Comparison of ENCODE assay signal across 9 cellular contexts in the genomic region with DNA sequence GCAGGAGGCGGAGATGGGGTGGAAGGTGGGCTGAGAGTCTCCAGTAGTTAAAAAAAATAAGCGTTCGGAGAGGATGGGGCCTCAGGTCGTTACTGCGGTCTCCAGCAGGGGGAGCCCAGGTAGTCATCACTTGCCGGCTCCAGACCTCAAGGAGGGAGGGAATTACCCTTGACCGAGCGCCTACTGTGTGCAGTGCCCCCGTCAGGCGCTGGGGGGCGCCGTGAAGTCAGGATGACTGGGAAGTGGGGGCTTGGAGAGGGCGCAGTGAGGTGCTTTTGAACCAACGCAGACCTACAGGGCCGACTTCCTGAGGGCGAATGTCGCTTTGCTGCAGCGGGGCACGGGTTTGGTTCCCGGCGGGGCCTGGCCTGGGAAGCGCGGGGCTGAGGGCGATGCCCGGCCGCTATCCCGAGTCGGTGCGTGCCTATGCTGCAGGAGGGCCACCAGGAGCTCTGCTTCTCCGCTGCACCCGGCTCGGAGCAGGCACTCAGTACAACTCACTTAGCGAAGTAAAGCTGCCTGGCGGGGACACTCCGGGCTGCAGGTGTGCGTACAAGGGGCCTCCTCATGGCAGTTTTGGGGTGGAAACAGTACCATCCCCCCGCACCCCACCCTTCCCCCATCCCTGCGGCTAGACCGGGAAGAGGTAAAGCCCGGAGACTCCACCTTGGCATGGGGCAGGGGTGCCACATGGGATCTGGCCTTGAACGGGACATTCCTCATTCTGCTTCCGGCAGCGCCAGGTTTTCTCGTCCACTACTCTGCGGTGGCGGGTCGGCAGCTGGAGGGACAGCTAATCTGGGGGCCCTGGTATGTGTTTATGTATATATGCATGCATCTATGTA.
DNase-seq lines count a peak whose midpoint lies in the region; ATAC-seq and TF ChIP-seq lines count a peak whose summit lies in the region.
"Had no signal": no experiment of that assay in that cellular context is flagged by ENCODE, and none has a peak within 500 bp of the region (broad histone marks: within the 10 kb centered on the region; RNA-seq: fewer than 3 reads in every experiment).

No MANE protein-coding gene starts in this region.

- peaks cover 0 to 5% (median 0%) of the 10 kb centered on the region in 8 donors for H3K9me3 Mint-ChIP-seq in CD4-positive, alpha-beta memory T cell

- peak; percentile 48 to 71 (median 53) for DNase-seq in CD4-positive, alpha-beta memory T cell
- DNase-seq in NOMO-1 (lab: John Stamatoyannopoulos, UW; ENCODE audit: unreplicated experiment in 2 of 2) (peak; percentile 54 to 81), erythroblast (lab: John Stamatoyannopoulos, UW) (peak; percentile 85 to 89), thoracic aorta (ENCODE audit: low spot score) (no peak)
- DNase-seq in activated CD8-positive, alpha-beta memory T cell treated with anti-CD3 and anti-CD28 coated beads for 4 hours (ENCODE audit: low read depth in 2 of 2) = peak; percentile 26 to 32

- H3K4me3 Mint-ChIP-seq in CD4-positive, alpha-beta memory T cell = peak overlapping the region in 6 of 8 donors; percentile 11 to 52 (median 30)
- H3K4me3 Mint-ChIP-seq: activated naive CD8-positive, alpha-beta T cell had no signal

- no peak overlapping the region for H3K9ac ChIP-seq in neural cell (ENCODE audit: low read length)

- no peak for TF ChIP-seq EP300 in neural cell (conservative IDR thresholded peaks at IDR 0.05; ENCODE audit: poor library complexity, severe bottlenecking)

- no peaks in the 10 kb centered on the region for H3K9me2 ChIP-seq in neural cell (ENCODE audit: insufficient read depth, low read length)

- H3K36me3 Mint-ChIP-seq in CD4-positive, alpha-beta memory T cell = peaks cover 0 to under 1% of the 10 kb centered on the region in 2 donors

- no peaks in the 10 kb centered on the region for H3K79me2 ChIP-seq in neural cell (replicated peaks; ENCODE audit: insufficient read depth, low read length)

- H4K20me1 ChIP-seq in neural cell (ENCODE audit: insufficient read depth) = no peaks in the 10 kb centered on the region

- peak; percentile 48 for TF ChIP-seq RAD21 in neural cell (conservative IDR thresholded peaks at IDR 0.05)

- H3K4me1 ChIP-seq in CD4-positive, alpha-beta memory T cell (ENCODE audit: insufficient read depth, low read length) = peaks cover 4% of the 10 kb centered on the region
- peaks cover 0 to under 1% of the 10 kb centered on the region in 2 donors for H3K4me1 ChIP-seq in thoracic aorta (ENCODE audit: control insufficient read depth in 1 of 2, low read depth in 2 of 2)

- H3K27ac Mint-ChIP-seq in CD4-positive, alpha-beta memory T cell = peak overlapping the region in 1 of 7 donors; percentile 78
- H3K27ac Mint-ChIP-seq: activated naive CD8-positive, alpha-beta T cell had no signal

- no peaks in the 10 kb centered on the region for H3F3A ChIP-seq in neural cell (ENCODE audit: insufficient read depth, low read length, poor library complexity, severe bottlenecking)

- POLR2A ChIA-PET in CD4-positive, alpha-beta memory T cell (lab: Charles Lee; ENCODE audit: partially characterized antibody) = no interaction called here

- H2AFZ ChIP-seq in neural cell (ENCODE audit: low read depth, low read length) = no peak overlapping the region

- no peak overlapping the region for H3K4me3 ChIP-seq in CD4-positive, alpha-beta memory T cell (ENCODE audit: low read length in 2 of 2)
- H3K4me3 ChIP-seq in neural cell (ENCODE audit: low read length) (no peak overlapping the region), thoracic aorta (no peak overlapping the region)

- no peak for TF ChIP-seq POLR2A in erythroblast (IDR thresholded peaks at IDR 0.05; ENCODE audit: low read length)

- H3K27ac ChIP-seq in CD4-positive, alpha-beta memory T cell (ENCODE audit: low read depth, low read length) = no peak overlapping the region
- no peak overlapping the region for H3K27ac ChIP-seq in neural cell (ENCODE audit: low read length)
- no peak overlapping the region for H3K27ac ChIP-seq in thoracic aorta

- H3K27me3 Mint-ChIP-seq in CD4-positive, alpha-beta memory T cell = peaks cover 62 to 70% of the 10 kb centered on the region in 2 donors

- H3K4me1 Mint-ChIP-seq in CD4-positive, alpha-beta memory T cell = peaks cover 5 to 13% (median 9%) of the 10 kb centered on the region in 4 donors

- no peaks in the 10 kb centered on the region for H3K9me3 ChIP-seq in CD4-positive, alpha-beta memory T cell (ENCODE audit: control insufficient read depth in 1 of 2, low read length in 2 of 2)
- H3K9me3 ChIP-seq in neural cell (ENCODE audit: low read length) (no peaks in the 10 kb centered on the region), thoracic aorta (no peaks in the 10 kb centered on the region)

- CTCF ChIA-PET in CD4-positive, alpha-beta memory T cell (lab: Charles Lee; ENCODE audit: partially characterized antibody) = interaction anchor here (2.3 kb wide), 1 partner anchor 58 kb away, joined by 14 read pairs; no protein-coding TSS in a partner anchor

- no peak overlapping the region for H3K4me2 ChIP-seq in neural cell (ENCODE audit: low read length)

- H3K27me3 ChIP-seq in CD4-positive, alpha-beta memory T cell (ENCODE audit: insufficient read depth, low read length) = peaks cover 51% of the 10 kb centered on the region
- H3K27me3 ChIP-seq in neural cell (ENCODE audit: insufficient read depth, low read depth, low read length) (peaks cover 64% of the 10 kb centered on the region), thoracic aorta (replicated peaks; ENCODE audit: insufficient read depth) (peaks cover 13% of the 10 kb centered on the region)

- intact Hi-C loops in CD4-positive, alpha-beta memory T cell (cut with micrococcal nuclease) = loop anchor here (1.0 to 5.0 kb wide), 2 partner anchors 14 to 54 kb away; no protein-coding TSS in a partner anchor

- peak; percentile 71 for ATAC-seq in GM19328 (IDR thresholded peaks at IDR 0.05; ENCODE audit: unreplicated experiment)
- peak; percentile 70 for ATAC-seq in HG03439 (IDR thresholded peaks at IDR 0.05; ENCODE audit: unreplicated experiment)
- no peak for ATAC-seq in thoracic aorta (ENCODE audit: insufficient number of reproducible peaks, low FRiP score, low read depth)

- TF ChIP-seq CTCF in neural cell (IDR thresholded peaks at IDR 0.05; ENCODE audit: poor library complexity, severe bottlenecking) (peak; percentile 84), thoracic aorta (IDR thresholded peaks at IDR 0.05) (peak; percentile 52)

- no peaks in the 10 kb centered on the region for H3K36me3 ChIP-seq in CD4-positive, alpha-beta memory T cell (ENCODE audit: insufficient read depth, low read length)
- H3K36me3 ChIP-seq in neural cell (ENCODE audit: insufficient read depth, low read length) = no peaks in the 10 kb centered on the region
- no peaks in the 10 kb centered on the region for H3K36me3 ChIP-seq in thoracic aorta

TF ChIP-seq in neural cell, 6 proteins besides CTCF, POLR2A, EP300 and RAD21:
- TF ChIP-seq SMC3 (conservative IDR thresholded peaks at IDR 0.05; ENCODE audit: poor library complexity) = peak; percentile 61
- TF ChIP-seq POLR2AphosphoS5 (IDR thresholded peaks at IDR 0.05) = no peak
- TF ChIP-seq EZH2 (IDR thresholded peaks at IDR 0.05; ENCODE audit: borderline replicate concordance, insufficient read depth, low read length, poor library complexity, severe bottlenecking) = no peak
- no peak for TF ChIP-seq TAF1 (IDR thresholded peaks at IDR 0.05; ENCODE audit: low read depth)
- no peak for TF ChIP-seq MXI1 (conservative IDR thresholded peaks at IDR 0.05; ENCODE audit: poor library complexity, severe bottlenecking)
- TF ChIP-seq, protein P1, sequence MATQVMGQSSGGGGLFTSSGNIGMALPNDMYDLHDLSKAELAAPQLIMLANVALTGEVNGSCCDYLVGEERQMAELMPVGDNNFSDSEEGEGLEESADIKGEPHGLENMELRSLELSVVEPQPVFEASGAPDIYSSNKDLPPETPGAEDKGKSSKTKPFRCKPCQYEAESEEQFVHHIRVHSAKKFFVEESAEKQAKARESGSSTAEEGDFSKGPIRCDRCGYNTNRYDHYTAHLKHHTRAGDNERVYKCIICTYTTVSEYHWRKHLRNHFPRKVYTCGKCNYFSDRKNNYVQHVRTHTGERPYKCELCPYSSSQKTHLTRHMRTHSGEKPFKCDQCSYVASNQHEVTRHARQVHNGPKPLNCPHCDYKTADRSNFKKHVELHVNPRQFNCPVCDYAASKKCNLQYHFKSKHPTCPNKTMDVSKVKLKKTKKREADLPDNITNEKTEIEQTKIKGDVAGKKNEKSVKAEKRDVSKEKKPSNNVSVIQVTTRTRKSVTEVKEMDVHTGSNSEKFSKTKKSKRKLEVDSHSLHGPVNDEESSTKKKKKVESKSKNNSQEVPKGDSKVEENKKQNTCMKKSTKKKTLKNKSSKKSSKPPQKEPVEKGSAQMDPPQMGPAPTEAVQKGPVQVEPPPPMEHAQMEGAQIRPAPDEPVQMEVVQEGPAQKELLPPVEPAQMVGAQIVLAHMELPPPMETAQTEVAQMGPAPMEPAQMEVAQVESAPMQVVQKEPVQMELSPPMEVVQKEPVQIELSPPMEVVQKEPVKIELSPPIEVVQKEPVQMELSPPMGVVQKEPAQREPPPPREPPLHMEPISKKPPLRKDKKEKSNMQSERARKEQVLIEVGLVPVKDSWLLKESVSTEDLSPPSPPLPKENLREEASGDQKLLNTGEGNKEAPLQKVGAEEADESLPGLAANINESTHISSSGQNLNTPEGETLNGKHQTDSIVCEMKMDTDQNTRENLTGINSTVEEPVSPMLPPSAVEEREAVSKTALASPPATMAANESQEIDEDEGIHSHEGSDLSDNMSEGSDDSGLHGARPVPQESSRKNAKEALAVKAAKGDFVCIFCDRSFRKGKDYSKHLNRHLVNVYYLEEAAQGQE (IDR thresholded peaks at IDR 0.05; ENCODE audit: borderline replicate concordance) = no peak
TF ChIP-seq in neural cell: peak in this region for 1.
